ENCODE assay signal across 21 cellular contexts in genomic region chr1:184329255-184329953, GRCh38.
"Had no signal": no experiment of that assay in that cellular context is flagged by ENCODE, and none has a peak within 500 bp of the region (broad histone marks: within the 10 kb centered on the region; RNA-seq: fewer than 3 reads in every experiment).

No MANE protein-coding gene starts in this region.

- H3K4me1 ChIP-seq: left lung, lower lobe of right lung, testis, upper lobe of left lung, vagina had no signal

- FAIRE-seq: endometrium had no signal

- H3K27ac ChIP-seq: left lung, lower lobe of right lung, testis, upper lobe of left lung, vagina had no signal

- H3K9me3 ChIP-seq: left lung, testis, upper lobe of left lung, vagina had no signal

- ATAC-seq: activated CD4-positive, alpha-beta T cell treated with anti-CD3 and anti-CD28 coated beads for 36 hours; activated naive CD4-positive, alpha-beta T cell treated with anti-CD3 and anti-CD28 coated beads, Interleukin-2, amount 50 U/mL, for 72 hours; lower lobe of right lung; stimulated activated naive CD8-positive, alpha-beta T cell treated with anti-CD3 and anti-CD28 coated beads, Interleukin-15, Interleukin-2, amounts not matched to agents 100 U/mL and 50 U/mL, for 24 hours had no signal

- H3K36me3 ChIP-seq: heart left ventricle, left lung, lower lobe of right lung, upper lobe of left lung, vagina had no signal

- DNase-seq: activated CD4-positive, alpha-beta T cell treated with anti-CD3 and anti-CD28 coated beads for 36 hours; activated CD4-positive, alpha-beta T cell treated with anti-CD3 and anti-CD28 coated beads, Interleukin-2, amount 50 U/mL, for 4 hours; activated CD4-positive, CD25-positive, alpha-beta regulatory T cell; activated gamma-delta T cell treated with Interleukin-2 at 50 U/mL for 16 hours; activated T-cell treated with anti-CD3 and anti-CD28 coated beads, Interleukin-2, amount 50 U/mL, for 1 hour; anterior cingulate cortex; effector CD8-positive, alpha-beta T cell; kidney glomerular epithelial cell; left lung; lower lobe of right lung; mesenchymal stem cell; right cardiac atrium; stimulated activated CD4-positive, alpha-beta T cell treated with anti-CD3 and anti-CD28 coated beads, Interleukin-2, amount 100 ng/mL, for 48 hours; stimulated activated naive CD8-positive, alpha-beta T cell treated with anti-CD3 and anti-CD28 coated beads, Interleukin-15, Interleukin-2, amounts not matched to agents 100 U/mL and 50 U/mL, for 24 hours; T-helper 1 cell; testis had no signal

- H3K4me3 ChIP-seq: heart left ventricle, left lung, lower lobe of right lung, testis, upper lobe of left lung, vagina had no signal

- H3K27me3 ChIP-seq: heart left ventricle, left lung, testis, upper lobe of left lung, vagina had no signal
